Comparison of ENCODE assay signal across 1 cellular context in the genomic region with DNA sequence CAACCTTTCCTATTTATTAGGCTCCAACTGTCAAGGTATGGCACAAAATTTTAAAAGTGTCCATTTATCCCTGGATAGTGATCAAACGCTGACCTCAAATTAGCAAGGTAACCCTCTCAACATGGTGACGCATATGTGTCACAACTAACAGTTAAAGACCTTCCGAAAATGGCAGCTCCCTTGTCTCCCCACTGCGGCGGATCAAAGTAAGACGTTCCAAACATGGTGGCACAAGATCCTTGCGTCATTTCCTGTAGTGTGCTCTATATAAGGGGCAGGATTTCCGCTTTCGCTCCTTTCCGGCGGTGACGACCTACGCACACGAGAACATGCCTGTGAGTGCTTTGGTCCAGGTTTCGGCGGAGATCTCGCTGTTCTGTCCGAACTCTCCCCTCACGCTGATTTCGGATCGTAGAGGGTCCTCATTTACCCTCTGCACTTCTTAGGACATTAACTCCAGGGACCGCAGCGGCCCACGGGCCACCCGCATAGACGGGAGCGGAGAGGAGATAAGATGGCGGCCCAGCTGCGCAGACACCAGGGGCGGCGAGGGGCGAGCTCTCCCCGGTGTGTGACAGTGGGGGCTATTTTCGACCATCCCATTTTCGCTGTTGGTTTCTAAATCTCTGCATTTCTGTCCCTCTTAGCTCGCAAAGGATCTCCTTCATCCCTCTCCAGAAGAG.
TF ChIP-seq lines count a peak whose summit lies in the region.

A gene (plus strand): TSS at position 295 of the 683 bp plus-strand sequence. CDS start 35 bp downstream, at position 330.

TF ChIP-seq in HepG2, 621 proteins besides CTCF, POLR2A, EP300 and RAD21 (continued from another document and continues in another):
- TF ChIP-seq, protein P1, sequence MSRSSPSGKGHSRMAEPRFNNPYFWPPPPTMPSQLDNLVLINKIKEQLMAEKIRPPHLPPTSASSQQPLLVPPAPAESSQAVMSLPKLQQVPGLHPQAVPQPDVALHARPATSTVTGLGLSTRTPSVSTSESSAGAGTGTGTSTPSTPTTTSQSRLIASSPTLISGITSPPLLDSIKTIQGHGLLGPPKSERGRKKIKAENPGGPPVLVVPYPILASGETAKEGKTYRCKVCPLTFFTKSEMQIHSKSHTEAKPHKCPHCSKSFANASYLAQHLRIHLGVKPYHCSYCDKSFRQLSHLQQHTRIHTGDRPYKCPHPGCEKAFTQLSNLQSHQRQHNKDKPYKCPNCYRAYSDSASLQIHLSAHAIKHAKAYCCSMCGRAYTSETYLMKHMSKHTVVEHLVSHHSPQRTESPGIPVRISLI (CRISPR knock-in tag; IDR thresholded peaks at IDR 0.05; ENCODE audit: borderline replicate concordance), result 0 out of 2 replicates have a peak, but pooled peaks have one; percentile 43
- TF ChIP-seq SMAD1 (CRISPR knock-in tag; IDR thresholded peaks at IDR 0.05; ENCODE audit: borderline replicate concordance, low read depth) (no peak), SATB2 (CRISPR knock-in tag; IDR thresholded peaks at IDR 0.05) (peak; percentile 79; the same call in 1 of the 2 replicates), ZBTB3 (CRISPR knock-in tag; IDR thresholded peaks at IDR 0.05; ENCODE audit: borderline replicate concordance, low read depth) (0 out of 2 replicates have a peak, but pooled peaks have one; percentile 75), ZSCAN20 (CRISPR knock-in tag; IDR thresholded peaks at IDR 0.05; ENCODE audit: borderline replicate concordance) (no peak), AKAP8 (CRISPR knock-in tag; IDR thresholded peaks at IDR 0.05) (0 out of 2 replicates have a peak, but pooled peaks have one; percentile 52), PHF8 (CRISPR knock-in tag; IDR thresholded peaks at IDR 0.05) (peak; percentile 94), ZMYM4 (CRISPR knock-in tag; IDR thresholded peaks at IDR 0.05) (peak; percentile 97), ZNF768 (CRISPR knock-in tag; IDR thresholded peaks at IDR 0.05) (peak; percentile 65), NFKBIZ (CRISPR knock-in tag; IDR thresholded peaks at IDR 0.05) (peak; percentile 74; the same call in 1 of the 2 replicates), ZNF431 (CRISPR knock-in tag; IDR thresholded peaks at IDR 0.05; ENCODE audit: borderline replicate concordance, low read depth) (no peak; the same call in 1 of the 2 replicates), SRSF9 (IDR thresholded peaks at IDR 0.05; ENCODE audit: borderline replicate concordance, insufficient read depth, low read depth, low read length, poor library complexity, severe bottlenecking) (no peak), ZFP37 (CRISPR knock-in tag; IDR thresholded peaks at IDR 0.05; ENCODE audit: borderline replicate concordance) (0 out of 2 replicates have a peak, but pooled peaks have one; percentile 78), KDM5A (IDR thresholded peaks at IDR 0.05; ENCODE audit: borderline replicate concordance, low read length) (peak; percentile 66; the same call in 1 of the 2 replicates), BCL6 (CRISPR knock-in tag; IDR thresholded peaks at IDR 0.05) (no peak; the same call in 1 of the 2 replicates), LCORL (IDR thresholded peaks at IDR 0.05) (no peak), LCORL (CRISPR knock-in tag; IDR thresholded peaks at IDR 0.05) (no peak), MTF2 (CRISPR knock-in tag; IDR thresholded peaks at IDR 0.05; ENCODE audit: borderline replicate concordance) (0 out of 2 replicates have a peak, but pooled peaks have one; percentile 53), ZNF501 (CRISPR knock-in tag; IDR thresholded peaks at IDR 0.05) (no peak; the same call in none of the 2 replicates), ZNF547 (CRISPR knock-in tag; IDR thresholded peaks at IDR 0.05) (no peak; the same call in 1 of the 2 replicates), MED1 (CRISPR knock-in tag; IDR thresholded peaks at IDR 0.05) (peak; percentile 80), ZNF644 (CRISPR knock-in tag; IDR thresholded peaks at IDR 0.05; ENCODE audit: low read depth) (peak; percentile 46; the same call in 1 of the 2 replicates), CCAR2 (optimal IDR thresholded peaks at IDR 0.05; ENCODE audit: low read depth, low read length) (no peak), NFE2L2 (IDR thresholded peaks at IDR 0.05; ENCODE audit: low read length) (no peak), FOXK1 (CRISPR knock-in tag; IDR thresholded peaks at IDR 0.05; ENCODE audit: borderline replicate concordance, low read depth) (peak; percentile 82; the same call in 1 of the 2 replicates), ELF4 (CRISPR knock-in tag; IDR thresholded peaks at IDR 0.05; ENCODE audit: borderline replicate concordance) (peak; percentile 99), KLF9 (CRISPR knock-in tag; IDR thresholded peaks at IDR 0.05; ENCODE audit: low read depth) (0 out of 2 replicates have a peak, but pooled peaks have one; percentile 61), FOXA3 (CRISPR knock-in tag; IDR thresholded peaks at IDR 0.05) (peak; percentile 77)
- TF ChIP-seq, protein P2, sequence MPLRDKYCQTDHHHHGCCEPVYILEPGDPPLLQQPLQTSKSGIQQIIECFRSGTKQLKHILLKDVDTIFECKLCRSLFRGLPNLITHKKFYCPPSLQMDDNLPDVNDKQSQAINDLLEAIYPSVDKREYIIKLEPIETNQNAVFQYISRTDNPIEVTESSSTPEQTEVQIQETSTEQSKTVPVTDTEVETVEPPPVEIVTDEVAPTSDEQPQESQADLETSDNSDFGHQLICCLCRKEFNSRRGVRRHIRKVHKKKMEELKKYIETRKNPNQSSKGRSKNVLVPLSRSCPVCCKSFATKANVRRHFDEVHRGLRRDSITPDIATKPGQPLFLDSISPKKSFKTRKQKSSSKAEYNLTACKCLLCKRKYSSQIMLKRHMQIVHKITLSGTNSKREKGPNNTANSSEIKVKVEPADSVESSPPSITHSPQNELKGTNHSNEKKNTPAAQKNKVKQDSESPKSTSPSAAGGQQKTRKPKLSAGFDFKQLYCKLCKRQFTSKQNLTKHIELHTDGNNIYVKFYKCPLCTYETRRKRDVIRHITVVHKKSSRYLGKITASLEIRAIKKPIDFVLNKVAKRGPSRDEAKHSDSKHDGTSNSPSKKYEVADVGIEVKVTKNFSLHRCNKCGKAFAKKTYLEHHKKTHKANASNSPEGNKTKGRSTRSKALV (CRISPR knock-in tag; IDR thresholded peaks at IDR 0.05), result 0 out of 2 replicates have a peak, but pooled peaks have one; percentile 30
- TF ChIP-seq, protein P3, sequence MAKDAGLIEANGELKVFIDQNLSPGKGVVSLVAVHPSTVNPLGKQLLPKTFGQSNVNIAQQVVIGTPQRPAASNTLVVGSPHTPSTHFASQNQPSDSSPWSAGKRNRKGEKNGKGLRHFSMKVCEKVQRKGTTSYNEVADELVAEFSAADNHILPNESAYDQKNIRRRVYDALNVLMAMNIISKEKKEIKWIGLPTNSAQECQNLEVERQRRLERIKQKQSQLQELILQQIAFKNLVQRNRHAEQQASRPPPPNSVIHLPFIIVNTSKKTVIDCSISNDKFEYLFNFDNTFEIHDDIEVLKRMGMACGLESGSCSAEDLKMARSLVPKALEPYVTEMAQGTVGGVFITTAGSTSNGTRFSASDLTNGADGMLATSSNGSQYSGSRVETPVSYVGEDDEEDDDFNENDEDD (CRISPR knock-in tag; IDR thresholded peaks at IDR 0.05; ENCODE audit: borderline replicate concordance), result peak; percentile 42; the same call in 1 of the 2 replicates
- TF ChIP-seq, protein P4, sequence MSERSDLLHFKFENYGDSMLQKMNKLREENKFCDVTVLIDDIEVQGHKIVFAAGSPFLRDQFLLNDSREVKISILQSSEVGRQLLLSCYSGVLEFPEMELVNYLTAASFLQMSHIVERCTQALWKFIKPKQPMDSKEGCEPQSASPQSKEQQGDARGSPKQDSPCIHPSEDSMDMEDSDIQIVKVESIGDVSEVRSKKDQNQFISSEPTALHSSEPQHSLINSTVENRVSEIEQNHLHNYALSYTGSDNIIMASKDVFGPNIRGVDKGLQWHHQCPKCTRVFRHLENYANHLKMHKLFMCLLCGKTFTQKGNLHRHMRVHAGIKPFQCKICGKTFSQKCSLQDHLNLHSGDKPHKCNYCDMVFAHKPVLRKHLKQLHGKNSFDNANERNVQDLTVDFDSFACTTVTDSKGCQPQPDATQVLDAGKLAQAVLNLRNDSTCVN (CRISPR knock-in tag; IDR thresholded peaks at IDR 0.05; ENCODE audit: borderline replicate concordance), result peak; percentile 88
- TF ChIP-seq, protein P5, sequence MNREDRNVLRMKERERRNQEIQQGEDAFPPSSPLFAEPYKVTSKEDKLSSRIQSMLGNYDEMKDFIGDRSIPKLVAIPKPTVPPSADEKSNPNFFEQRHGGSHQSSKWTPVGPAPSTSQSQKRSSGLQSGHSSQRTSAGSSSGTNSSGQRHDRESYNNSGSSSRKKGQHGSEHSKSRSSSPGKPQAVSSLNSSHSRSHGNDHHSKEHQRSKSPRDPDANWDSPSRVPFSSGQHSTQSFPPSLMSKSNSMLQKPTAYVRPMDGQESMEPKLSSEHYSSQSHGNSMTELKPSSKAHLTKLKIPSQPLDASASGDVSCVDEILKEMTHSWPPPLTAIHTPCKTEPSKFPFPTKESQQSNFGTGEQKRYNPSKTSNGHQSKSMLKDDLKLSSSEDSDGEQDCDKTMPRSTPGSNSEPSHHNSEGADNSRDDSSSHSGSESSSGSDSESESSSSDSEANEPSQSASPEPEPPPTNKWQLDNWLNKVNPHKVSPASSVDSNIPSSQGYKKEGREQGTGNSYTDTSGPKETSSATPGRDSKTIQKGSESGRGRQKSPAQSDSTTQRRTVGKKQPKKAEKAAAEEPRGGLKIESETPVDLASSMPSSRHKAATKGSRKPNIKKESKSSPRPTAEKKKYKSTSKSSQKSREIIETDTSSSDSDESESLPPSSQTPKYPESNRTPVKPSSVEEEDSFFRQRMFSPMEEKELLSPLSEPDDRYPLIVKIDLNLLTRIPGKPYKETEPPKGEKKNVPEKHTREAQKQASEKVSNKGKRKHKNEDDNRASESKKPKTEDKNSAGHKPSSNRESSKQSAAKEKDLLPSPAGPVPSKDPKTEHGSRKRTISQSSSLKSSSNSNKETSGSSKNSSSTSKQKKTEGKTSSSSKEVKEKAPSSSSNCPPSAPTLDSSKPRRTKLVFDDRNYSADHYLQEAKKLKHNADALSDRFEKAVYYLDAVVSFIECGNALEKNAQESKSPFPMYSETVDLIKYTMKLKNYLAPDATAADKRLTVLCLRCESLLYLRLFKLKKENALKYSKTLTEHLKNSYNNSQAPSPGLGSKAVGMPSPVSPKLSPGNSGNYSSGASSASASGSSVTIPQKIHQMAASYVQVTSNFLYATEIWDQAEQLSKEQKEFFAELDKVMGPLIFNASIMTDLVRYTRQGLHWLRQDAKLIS (CRISPR knock-in tag; IDR thresholded peaks at IDR 0.05), result peak; percentile 85; the same call in 1 of the 2 replicates
- TF ChIP-seq, protein P6, sequence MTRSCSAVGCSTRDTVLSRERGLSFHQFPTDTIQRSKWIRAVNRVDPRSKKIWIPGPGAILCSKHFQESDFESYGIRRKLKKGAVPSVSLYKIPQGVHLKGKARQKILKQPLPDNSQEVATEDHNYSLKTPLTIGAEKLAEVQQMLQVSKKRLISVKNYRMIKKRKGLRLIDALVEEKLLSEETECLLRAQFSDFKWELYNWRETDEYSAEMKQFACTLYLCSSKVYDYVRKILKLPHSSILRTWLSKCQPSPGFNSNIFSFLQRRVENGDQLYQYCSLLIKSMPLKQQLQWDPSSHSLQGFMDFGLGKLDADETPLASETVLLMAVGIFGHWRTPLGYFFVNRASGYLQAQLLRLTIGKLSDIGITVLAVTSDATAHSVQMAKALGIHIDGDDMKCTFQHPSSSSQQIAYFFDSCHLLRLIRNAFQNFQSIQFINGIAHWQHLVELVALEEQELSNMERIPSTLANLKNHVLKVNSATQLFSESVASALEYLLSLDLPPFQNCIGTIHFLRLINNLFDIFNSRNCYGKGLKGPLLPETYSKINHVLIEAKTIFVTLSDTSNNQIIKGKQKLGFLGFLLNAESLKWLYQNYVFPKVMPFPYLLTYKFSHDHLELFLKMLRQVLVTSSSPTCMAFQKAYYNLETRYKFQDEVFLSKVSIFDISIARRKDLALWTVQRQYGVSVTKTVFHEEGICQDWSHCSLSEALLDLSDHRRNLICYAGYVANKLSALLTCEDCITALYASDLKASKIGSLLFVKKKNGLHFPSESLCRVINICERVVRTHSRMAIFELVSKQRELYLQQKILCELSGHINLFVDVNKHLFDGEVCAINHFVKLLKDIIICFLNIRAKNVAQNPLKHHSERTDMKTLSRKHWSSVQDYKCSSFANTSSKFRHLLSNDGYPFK (CRISPR knock-in tag; IDR thresholded peaks at IDR 0.05; ENCODE audit: borderline replicate concordance), result peak; percentile 95
- TF ChIP-seq, protein P7, sequence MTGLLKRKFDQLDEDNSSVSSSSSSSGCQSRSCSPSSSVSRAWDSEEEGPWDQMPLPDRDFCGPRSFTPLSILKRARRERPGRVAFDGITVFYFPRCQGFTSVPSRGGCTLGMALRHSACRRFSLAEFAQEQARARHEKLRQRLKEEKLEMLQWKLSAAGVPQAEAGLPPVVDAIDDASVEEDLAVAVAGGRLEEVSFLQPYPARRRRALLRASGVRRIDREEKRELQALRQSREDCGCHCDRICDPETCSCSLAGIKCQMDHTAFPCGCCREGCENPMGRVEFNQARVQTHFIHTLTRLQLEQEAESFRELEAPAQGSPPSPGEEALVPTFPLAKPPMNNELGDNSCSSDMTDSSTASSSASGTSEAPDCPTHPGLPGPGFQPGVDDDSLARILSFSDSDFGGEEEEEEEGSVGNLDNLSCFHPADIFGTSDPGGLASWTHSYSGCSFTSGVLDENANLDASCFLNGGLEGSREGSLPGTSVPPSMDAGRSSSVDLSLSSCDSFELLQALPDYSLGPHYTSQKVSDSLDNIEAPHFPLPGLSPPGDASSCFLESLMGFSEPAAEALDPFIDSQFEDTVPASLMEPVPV (CRISPR knock-in tag; IDR thresholded peaks at IDR 0.05), result no peak
- TF ChIP-seq, protein P8, sequence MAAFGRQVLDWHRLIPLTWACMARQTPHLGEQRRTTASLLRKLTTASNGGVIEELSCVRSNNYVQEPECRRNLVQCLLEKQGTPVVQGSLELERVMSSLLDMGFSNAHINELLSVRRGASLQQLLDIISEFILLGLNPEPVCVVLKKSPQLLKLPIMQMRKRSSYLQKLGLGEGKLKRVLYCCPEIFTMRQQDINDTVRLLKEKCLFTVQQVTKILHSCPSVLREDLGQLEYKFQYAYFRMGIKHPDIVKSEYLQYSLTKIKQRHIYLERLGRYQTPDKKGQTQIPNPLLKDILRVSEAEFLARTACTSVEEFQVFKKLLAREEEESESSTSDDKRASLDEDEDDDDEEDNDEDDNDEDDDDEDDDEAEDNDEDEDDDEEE (CRISPR knock-in tag; IDR thresholded peaks at IDR 0.05), result no peak
- TF ChIP-seq, protein P9, sequence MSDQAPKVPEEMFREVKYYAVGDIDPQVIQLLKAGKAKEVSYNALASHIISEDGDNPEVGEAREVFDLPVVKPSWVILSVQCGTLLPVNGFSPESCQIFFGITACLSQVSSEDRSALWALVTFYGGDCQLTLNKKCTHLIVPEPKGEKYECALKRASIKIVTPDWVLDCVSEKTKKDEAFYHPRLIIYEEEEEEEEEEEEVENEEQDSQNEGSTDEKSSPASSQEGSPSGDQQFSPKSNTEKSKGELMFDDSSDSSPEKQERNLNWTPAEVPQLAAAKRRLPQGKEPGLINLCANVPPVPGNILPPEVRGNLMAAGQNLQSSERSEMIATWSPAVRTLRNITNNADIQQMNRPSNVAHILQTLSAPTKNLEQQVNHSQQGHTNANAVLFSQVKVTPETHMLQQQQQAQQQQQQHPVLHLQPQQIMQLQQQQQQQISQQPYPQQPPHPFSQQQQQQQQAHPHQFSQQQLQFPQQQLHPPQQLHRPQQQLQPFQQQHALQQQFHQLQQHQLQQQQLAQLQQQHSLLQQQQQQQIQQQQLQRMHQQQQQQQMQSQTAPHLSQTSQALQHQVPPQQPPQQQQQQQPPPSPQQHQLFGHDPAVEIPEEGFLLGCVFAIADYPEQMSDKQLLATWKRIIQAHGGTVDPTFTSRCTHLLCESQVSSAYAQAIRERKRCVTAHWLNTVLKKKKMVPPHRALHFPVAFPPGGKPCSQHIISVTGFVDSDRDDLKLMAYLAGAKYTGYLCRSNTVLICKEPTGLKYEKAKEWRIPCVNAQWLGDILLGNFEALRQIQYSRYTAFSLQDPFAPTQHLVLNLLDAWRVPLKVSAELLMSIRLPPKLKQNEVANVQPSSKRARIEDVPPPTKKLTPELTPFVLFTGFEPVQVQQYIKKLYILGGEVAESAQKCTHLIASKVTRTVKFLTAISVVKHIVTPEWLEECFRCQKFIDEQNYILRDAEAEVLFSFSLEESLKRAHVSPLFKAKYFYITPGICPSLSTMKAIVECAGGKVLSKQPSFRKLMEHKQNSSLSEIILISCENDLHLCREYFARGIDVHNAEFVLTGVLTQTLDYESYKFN (CRISPR knock-in tag; conservative IDR thresholded peaks at IDR 0.05), result peak; percentile 50
